In genomic region chr9:2613730-2614271, GRCh38 we compare ENCODE assay signal across 1 cellular context.
A peak's percentile ranks its signal among the peaks of the same experiment; 100 is the strongest.
TF ChIP-seq lines count a peak whose summit lies in the region.

No MANE protein-coding gene starts in this region.

TF ChIP-seq in H1, 55 proteins besides CTCF, POLR2A, EP300 and RAD21:
- no peak for TF ChIP-seq POLR2AphosphoS5 (IDR thresholded peaks at IDR 0.05; ENCODE audit: low read depth, low read length)
- no peak for TF ChIP-seq RNF2 (IDR thresholded peaks at IDR 0.05; ENCODE audit: borderline replicate concordance, low read depth, low read length, missing control alignments, poor library complexity, severe bottlenecking)
- TF ChIP-seq EGR1 (IDR thresholded peaks at IDR 0.05; ENCODE audit: borderline replicate concordance, low read depth, low read length) = no peak
- no peak for TF ChIP-seq SRF (IDR thresholded peaks at IDR 0.05; ENCODE audit: low read depth, low read length)
- TF ChIP-seq SIRT6 (IDR thresholded peaks at IDR 0.05; ENCODE audit: low read length) = no peak
- 0 out of 2 replicates have a peak, but pooled peaks have one; percentile 25 for TF ChIP-seq TAF1 (IDR thresholded peaks at IDR 0.05; ENCODE audit: low read depth, low read length)
- no peak for TF ChIP-seq GTF2F1 (IDR thresholded peaks at IDR 0.05; ENCODE audit: borderline replicate concordance, low read depth, low read length)
- no peak for TF ChIP-seq ZNF274 (IDR thresholded peaks at IDR 0.05; ENCODE audit: borderline replicate concordance, extremely low read depth, low read length)
- TF ChIP-seq HDAC2 (IDR thresholded peaks at IDR 0.05; ENCODE audit: borderline replicate concordance in 1 of 2, low read depth in 2 of 2, low read length in 2 of 2) = 0 out of 4 replicates have a peak, but pooled peaks of 1 of the 2 experiments have one; percentile 55
- TF ChIP-seq JUND (IDR thresholded peaks at IDR 0.05; ENCODE audit: low read length) = no peak
- no peak for TF ChIP-seq RFX5 (IDR thresholded peaks at IDR 0.05; ENCODE audit: borderline replicate concordance, low read depth, low read length)
- no peak for TF ChIP-seq ASH2L (IDR thresholded peaks at IDR 0.05; ENCODE audit: low read length)
- TF ChIP-seq KDM1A (IDR thresholded peaks at IDR 0.05; ENCODE audit: borderline replicate concordance, low read length) = peak; percentile 32; the same call in 1 of the 2 replicates
- TF ChIP-seq SP1 (IDR thresholded peaks at IDR 0.05; ENCODE audit: low read depth, low read length) = peak; percentile 20; the same call in 1 of the 2 replicates
- no peak for TF ChIP-seq NANOG (IDR thresholded peaks at IDR 0.05; ENCODE audit: insufficient read depth, low read depth, low read length, poor library complexity, severe bottlenecking)
- TF ChIP-seq SP2 (IDR thresholded peaks at IDR 0.05; ENCODE audit: low read length) = no peak
- no peak for TF ChIP-seq CBX5 (IDR thresholded peaks at IDR 0.05; ENCODE audit: low read depth, low read length)
- TF ChIP-seq KDM4A (IDR thresholded peaks at IDR 0.05; ENCODE audit: low read depth, low read length, severe bottlenecking) = no peak
- peak; percentile 25; the same call in 1 of the 2 replicates for TF ChIP-seq YY1 (IDR thresholded peaks at IDR 0.05; ENCODE audit: low read depth, low read length)
- TF ChIP-seq CTBP2 (IDR thresholded peaks at IDR 0.05; ENCODE audit: borderline replicate concordance, insufficient read depth, insufficient read length, low read length) = no peak
- no peak for TF ChIP-seq SP4 (IDR thresholded peaks at IDR 0.05; ENCODE audit: low read length)
- no peak for TF ChIP-seq EZH2 (IDR thresholded peaks at IDR 0.05; ENCODE audit: low read depth, low read length, severe bottlenecking)
- TF ChIP-seq SIN3A (conservative IDR thresholded peaks at IDR 0.05 in 1 of 2, IDR thresholded peaks at IDR 0.05 in 1 of 2; ENCODE audit: low read depth in 1 of 2, low read length in 2 of 2) = 0 out of 4 replicates have a peak, but pooled peaks of 1 of the 2 experiments have one; percentile 34
- TF ChIP-seq TEAD4 (IDR thresholded peaks at IDR 0.05; ENCODE audit: low read depth, low read length) = no peak
- no peak for TF ChIP-seq ATF3 (IDR thresholded peaks at IDR 0.05; ENCODE audit: insufficient read depth, low read depth, low read length)
- TF ChIP-seq ATF2 (IDR thresholded peaks at IDR 0.05; ENCODE audit: low read length) = no peak
